In the genomic region with DNA sequence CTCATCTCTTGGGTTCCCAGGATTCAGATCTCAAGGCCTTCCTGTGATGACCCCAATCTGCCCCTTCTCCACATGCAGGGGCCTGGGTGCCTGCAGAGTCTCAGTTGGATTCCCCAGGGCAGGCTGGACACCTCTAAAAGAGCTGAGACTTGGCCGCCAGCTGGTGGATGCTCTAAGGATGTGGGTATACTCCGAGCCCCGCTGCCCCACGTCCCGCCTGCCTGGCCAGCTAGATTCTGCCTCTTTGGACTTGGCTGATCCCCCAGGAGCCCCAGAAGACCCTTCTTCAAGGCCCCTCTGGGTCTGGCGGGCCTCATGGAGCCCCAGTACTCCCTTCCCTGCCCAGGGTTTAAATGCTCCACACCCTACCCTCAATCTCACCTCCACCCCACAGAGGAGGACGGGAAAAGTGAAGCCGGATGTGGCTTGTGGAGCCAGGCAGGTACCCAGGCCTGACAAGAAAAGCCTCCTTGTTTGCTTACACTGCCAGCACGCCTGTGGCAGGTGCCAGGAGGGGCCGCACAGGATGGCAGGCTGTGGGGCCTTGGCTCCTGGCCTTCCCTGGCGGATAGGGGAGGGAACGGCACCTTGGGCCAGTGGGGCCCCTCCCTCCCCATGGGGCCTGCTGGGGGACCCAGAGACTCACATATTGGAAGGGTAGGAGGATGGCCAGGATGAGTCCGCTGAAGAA, we compare ENCODE assay signal across 1 cellular context.
TF ChIP-seq lines count a peak whose summit lies in the region.

No MANE protein-coding gene starts in this region.

TF ChIP-seq in K562, 482 proteins besides CTCF, POLR2A, EP300 and RAD21 (continued from another document):
- no peak for TF ChIP-seq PCBP2 (IDR thresholded peaks at IDR 0.05; ENCODE audit: low read depth, low read length, poor library complexity, severe bottlenecking)
- TF ChIP-seq FOXP1 (CRISPR knock-in tag; IDR thresholded peaks at IDR 0.05), result no peak
- TF ChIP-seq, protein P1, sequence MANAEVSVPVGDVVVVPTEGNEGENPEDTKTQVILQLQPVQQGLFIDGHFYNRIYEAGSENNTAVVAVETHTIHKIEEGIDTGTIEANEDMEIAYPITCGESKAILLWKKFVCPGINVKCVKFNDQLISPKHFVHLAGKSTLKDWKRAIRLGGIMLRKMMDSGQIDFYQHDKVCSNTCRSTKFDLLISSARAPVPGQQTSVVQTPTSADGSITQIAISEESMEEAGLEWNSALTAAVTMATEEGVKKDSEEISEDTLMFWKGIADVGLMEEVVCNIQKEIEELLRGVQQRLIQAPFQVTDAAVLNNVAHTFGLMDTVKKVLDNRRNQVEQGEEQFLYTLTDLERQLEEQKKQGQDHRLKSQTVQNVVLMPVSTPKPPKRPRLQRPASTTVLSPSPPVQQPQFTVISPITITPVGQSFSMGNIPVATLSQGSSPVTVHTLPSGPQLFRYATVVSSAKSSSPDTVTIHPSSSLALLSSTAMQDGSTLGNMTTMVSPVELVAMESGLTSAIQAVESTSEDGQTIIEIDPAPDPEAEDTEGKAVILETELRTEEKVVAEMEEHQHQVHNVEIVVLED (CRISPR knock-in tag; IDR thresholded peaks at IDR 0.05), result no peak
- TF ChIP-seq RBM14 (IDR thresholded peaks at IDR 0.05; ENCODE audit: borderline replicate concordance, insufficient read depth, low read depth, low read length), result no peak
- TF ChIP-seq DMBX1 (CRISPR knock-in tag; IDR thresholded peaks at IDR 0.05; ENCODE audit: borderline replicate concordance), result no peak
